Comparison of ENCODE assay signal across 15 cellular contexts in genomic region chr16:20939599-20939998, GRCh38.
A peak's percentile ranks its signal among the peaks of the same experiment; 100 is the strongest.
DNase-seq lines count a peak whose midpoint lies in the region; ATAC-seq lines count a peak whose summit lies in the region.
"Had no signal": no experiment of that assay in that cellular context is flagged by ENCODE, and none has a peak within 500 bp of the region (broad histone marks: within the 10 kb centered on the region; RNA-seq: fewer than 3 reads in every experiment).

No MANE protein-coding gene starts in this region.

- H3K4me1 Mint-ChIP-seq in activated T-cell treated with anti-CD3 and anti-CD28 coated beads, Interleukin-2, amount 50 U/mL, for 24 hours (ENCODE audit: low read depth), result peaks cover 49% of the 10 kb centered on the region
- H3K4me1 Mint-ChIP-seq in T-helper 2 cell treated with Interferon-gamma antibody and Interleukin-4, amounts not matched to agents 5 μg/mL and 100 μg/mL, for 36 hours (ENCODE audit: low read depth), result peaks cover 38% of the 10 kb centered on the region
- H3K4me1 Mint-ChIP-seq in stimulated activated effector memory CD8-positive, alpha-beta T cell treated with anti-CD3 and anti-CD28 coated beads, Interleukin-12 subunit alpha, Interleukin-12 subunit beta, amount 100 ng/mL, for 72 hours, result peaks cover 47% of the 10 kb centered on the region

- H3K27me3 Mint-ChIP-seq in activated T-cell treated with anti-CD3 and anti-CD28 coated beads, Interleukin-2, amount 50 U/mL, for 24 hours, result peaks cover 4% of the 10 kb centered on the region
- H3K27me3 Mint-ChIP-seq in T-helper 2 cell treated with Interferon-gamma antibody and Interleukin-4, amounts not matched to agents 5 μg/mL and 100 μg/mL, for 36 hours (ENCODE audit: low read depth), result no peaks in the 10 kb centered on the region
- H3K27me3 Mint-ChIP-seq: CD4-positive, alpha-beta memory T cell had no signal

- no peak for DNase-seq in activated T-cell treated with anti-CD3 and anti-CD28 coated beads, Interleukin-2, amount 50 U/mL, for 24 hours
- DNase-seq in activated T-cell treated with anti-CD3 and anti-CD28 coated beads, Interleukin-2, amount 50 U/mL, for 1 hour, result no peak
- DNase-seq in CD1c-positive myeloid dendritic cell (ENCODE audit: extremely low spot score) (peak; percentile 85), C1 segment of cervical spinal cord (lab: John Stamatoyannopoulos, UW) (no peak), kidney glomerular epithelial cell (lab: John Stamatoyannopoulos, UW) (no peak)
- DNase-seq in T-helper 2 cell treated with Interferon-gamma antibody and Interleukin-4, amounts not matched to agents 5 μg/mL and 100 μg/mL, for 36 hours (ENCODE audit: low spot score), result peak; percentile 40
- DNase-seq in stimulated activated effector memory CD8-positive, alpha-beta T cell treated with anti-CD3 and anti-CD28 coated beads, Interleukin-12 subunit alpha, Interleukin-12 subunit beta, amount 100 ng/mL, for 72 hours (ENCODE audit: low spot score in 2 of 2), result no peak
- DNase-seq: ACHN; CD4-positive, alpha-beta memory T cell; COR-L47; DND-41; GDM1; GM23248 had no signal

- H3K4me3 Mint-ChIP-seq in activated T-cell treated with anti-CD3 and anti-CD28 coated beads, Interleukin-2, amount 50 U/mL, for 24 hours, result no peak overlapping the region
- H3K4me3 Mint-ChIP-seq in T-helper 2 cell treated with Interferon-gamma antibody and Interleukin-4, amounts not matched to agents 5 μg/mL and 100 μg/mL, for 36 hours, result no peak overlapping the region
- no peak overlapping the region for H3K4me3 Mint-ChIP-seq in stimulated activated effector memory CD8-positive, alpha-beta T cell treated with anti-CD3 and anti-CD28 coated beads, Interleukin-12 subunit alpha, Interleukin-12 subunit beta, amount 100 ng/mL, for 72 hours
- H3K4me3 Mint-ChIP-seq: CD4-positive, alpha-beta memory T cell had no signal

- peak overlapping the region; percentile 63 for H3K27ac Mint-ChIP-seq in activated T-cell treated with anti-CD3 and anti-CD28 coated beads, Interleukin-2, amount 50 U/mL, for 24 hours
- H3K27ac Mint-ChIP-seq in T-helper 2 cell treated with Interferon-gamma antibody and Interleukin-4, amounts not matched to agents 5 μg/mL and 100 μg/mL, for 36 hours, result no peak overlapping the region
- H3K27ac Mint-ChIP-seq in stimulated activated effector memory CD8-positive, alpha-beta T cell treated with anti-CD3 and anti-CD28 coated beads, Interleukin-12 subunit alpha, Interleukin-12 subunit beta, amount 100 ng/mL, for 72 hours, result no peak overlapping the region
- H3K27ac Mint-ChIP-seq: CD4-positive, alpha-beta memory T cell had no signal

- no peaks in the 10 kb centered on the region for H3K9me3 Mint-ChIP-seq in activated T-cell treated with anti-CD3 and anti-CD28 coated beads, Interleukin-2, amount 50 U/mL, for 24 hours
- H3K9me3 Mint-ChIP-seq in T-helper 2 cell treated with Interferon-gamma antibody and Interleukin-4, amounts not matched to agents 5 μg/mL and 100 μg/mL, for 36 hours, result no peaks in the 10 kb centered on the region
- no peaks in the 10 kb centered on the region for H3K9me3 Mint-ChIP-seq in stimulated activated effector memory CD8-positive, alpha-beta T cell treated with anti-CD3 and anti-CD28 coated beads, Interleukin-12 subunit alpha, Interleukin-12 subunit beta, amount 100 ng/mL, for 72 hours
- H3K9me3 Mint-ChIP-seq: CD4-positive, alpha-beta memory T cell had no signal

- ATAC-seq in stimulated activated effector memory CD8-positive, alpha-beta T cell treated with anti-CD3 and anti-CD28 coated beads, Interleukin-12 subunit alpha, Interleukin-12 subunit beta, amount 100 ng/mL, for 72 hours, result peak; percentile 72
- ATAC-seq in GM18520 (IDR thresholded peaks at IDR 0.05; ENCODE audit: unreplicated experiment), result no peak
- ATAC-seq: HCT116 had no signal

- H3K36me3 Mint-ChIP-seq in activated T-cell treated with anti-CD3 and anti-CD28 coated beads, Interleukin-2, amount 50 U/mL, for 24 hours (ENCODE audit: low read depth), result no peaks in the 10 kb centered on the region
- no peaks in the 10 kb centered on the region for H3K36me3 Mint-ChIP-seq in T-helper 2 cell treated with Interferon-gamma antibody and Interleukin-4, amounts not matched to agents 5 μg/mL and 100 μg/mL, for 36 hours (ENCODE audit: low read depth)
- H3K36me3 Mint-ChIP-seq in stimulated activated effector memory CD8-positive, alpha-beta T cell treated with anti-CD3 and anti-CD28 coated beads, Interleukin-12 subunit alpha, Interleukin-12 subunit beta, amount 100 ng/mL, for 72 hours, result peaks cover 6% of the 10 kb centered on the region
- H3K36me3 Mint-ChIP-seq: CD4-positive, alpha-beta memory T cell had no signal

Comparison
In these comparisons a context has a peak if more than half of its experiments do, and no peak if none do; other contexts are left out.
1. DNase-seq: peak in CD1c-positive myeloid dendritic cell (single experiment) and T-helper 2 cell treated with Interferon-gamma antibody and Interleukin-4, amounts not matched to agents 5 μg/mL and 100 μg/mL, for 36 hours (single experiment); none in activated T-cell treated with anti-CD3 and anti-CD28 coated beads, Interleukin-2, amount 50 U/mL, for 24 hours (single experiment), activated T-cell treated with anti-CD3 and anti-CD28 coated beads, Interleukin-2, amount 50 U/mL, for 1 hour (single experiment), stimulated activated effector memory CD8-positive, alpha-beta T cell treated with anti-CD3 and anti-CD28 coated beads, Interleukin-12 subunit alpha, Interleukin-12 subunit beta, amount 100 ng/mL, for 72 hours (0 of 2), C1 segment of cervical spinal cord (0 of 14) and kidney glomerular epithelial cell (single experiment).